Comparison of ENCODE assay signal across 3 cellular contexts in the genomic region with DNA sequence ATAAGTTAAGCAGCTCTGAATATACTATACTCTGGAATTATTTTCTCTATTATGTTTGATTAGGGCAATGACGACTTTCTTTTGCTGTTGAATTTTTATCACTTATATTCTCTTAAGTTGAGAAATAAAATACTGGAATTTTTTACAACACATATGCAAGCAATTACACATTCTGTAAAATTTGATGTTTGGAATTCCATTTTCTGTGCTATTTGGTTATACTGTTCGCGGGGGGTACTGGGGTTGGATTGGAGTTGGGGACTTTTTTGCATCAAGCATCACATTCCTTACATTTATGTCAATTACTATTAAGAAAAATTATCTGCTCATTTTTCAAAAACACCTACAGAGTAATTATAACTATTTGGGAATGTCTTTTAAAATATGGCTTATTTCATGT.
TF ChIP-seq lines count a peak whose summit lies in the region.

No MANE protein-coding gene starts in this region.

TF ChIP-seq in SK-N-SH, 30 proteins besides CTCF, POLR2A, EP300 and RAD21:
- no peak for TF ChIP-seq JUND (IDR thresholded peaks at IDR 0.05)
- no peak for TF ChIP-seq YY1 (IDR thresholded peaks at IDR 0.05; ENCODE audit: low read depth)
- TF ChIP-seq, protein P1, sequence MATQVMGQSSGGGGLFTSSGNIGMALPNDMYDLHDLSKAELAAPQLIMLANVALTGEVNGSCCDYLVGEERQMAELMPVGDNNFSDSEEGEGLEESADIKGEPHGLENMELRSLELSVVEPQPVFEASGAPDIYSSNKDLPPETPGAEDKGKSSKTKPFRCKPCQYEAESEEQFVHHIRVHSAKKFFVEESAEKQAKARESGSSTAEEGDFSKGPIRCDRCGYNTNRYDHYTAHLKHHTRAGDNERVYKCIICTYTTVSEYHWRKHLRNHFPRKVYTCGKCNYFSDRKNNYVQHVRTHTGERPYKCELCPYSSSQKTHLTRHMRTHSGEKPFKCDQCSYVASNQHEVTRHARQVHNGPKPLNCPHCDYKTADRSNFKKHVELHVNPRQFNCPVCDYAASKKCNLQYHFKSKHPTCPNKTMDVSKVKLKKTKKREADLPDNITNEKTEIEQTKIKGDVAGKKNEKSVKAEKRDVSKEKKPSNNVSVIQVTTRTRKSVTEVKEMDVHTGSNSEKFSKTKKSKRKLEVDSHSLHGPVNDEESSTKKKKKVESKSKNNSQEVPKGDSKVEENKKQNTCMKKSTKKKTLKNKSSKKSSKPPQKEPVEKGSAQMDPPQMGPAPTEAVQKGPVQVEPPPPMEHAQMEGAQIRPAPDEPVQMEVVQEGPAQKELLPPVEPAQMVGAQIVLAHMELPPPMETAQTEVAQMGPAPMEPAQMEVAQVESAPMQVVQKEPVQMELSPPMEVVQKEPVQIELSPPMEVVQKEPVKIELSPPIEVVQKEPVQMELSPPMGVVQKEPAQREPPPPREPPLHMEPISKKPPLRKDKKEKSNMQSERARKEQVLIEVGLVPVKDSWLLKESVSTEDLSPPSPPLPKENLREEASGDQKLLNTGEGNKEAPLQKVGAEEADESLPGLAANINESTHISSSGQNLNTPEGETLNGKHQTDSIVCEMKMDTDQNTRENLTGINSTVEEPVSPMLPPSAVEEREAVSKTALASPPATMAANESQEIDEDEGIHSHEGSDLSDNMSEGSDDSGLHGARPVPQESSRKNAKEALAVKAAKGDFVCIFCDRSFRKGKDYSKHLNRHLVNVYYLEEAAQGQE (IDR thresholded peaks at IDR 0.05; ENCODE audit: low read depth, low read length) = no peak
- no peak for TF ChIP-seq MEF2A (IDR thresholded peaks at IDR 0.05; ENCODE audit: borderline replicate concordance, low read depth)
- no peak for TF ChIP-seq TCF12 (IDR thresholded peaks at IDR 0.05)
- no peak for TF ChIP-seq GATA2 (CRISPR knock-in tag; IDR thresholded peaks at IDR 0.05)
- no peak for TF ChIP-seq IRF3 (IDR thresholded peaks at IDR 0.05; ENCODE audit: low read depth, low read length)
- TF ChIP-seq RFX5 (IDR thresholded peaks at IDR 0.05; ENCODE audit: low read length) = no peak
- TF ChIP-seq RXRA (IDR thresholded peaks at IDR 0.05; ENCODE audit: borderline replicate concordance, low read depth) = no peak
- TF ChIP-seq GABPA (IDR thresholded peaks at IDR 0.05; ENCODE audit: low read depth) = no peak
TF ChIP-seq in SK-N-SH: peak in this region for 0.

TF ChIP-seq in SK-N-SH treated with all-trans-retinoic acid at 6 μM for 48 hours, 23 proteins besides CTCF, POLR2A, EP300 and RAD21:
- TF ChIP-seq TCF4 (CRISPR knock-in tag; IDR thresholded peaks at IDR 0.05; ENCODE audit: borderline replicate concordance) (no peak), ZC3H10 (CRISPR knock-in tag; IDR thresholded peaks at IDR 0.05) (no peak), OSR1 (CRISPR knock-in tag; IDR thresholded peaks at IDR 0.05) (no peak), ESRRG (CRISPR knock-in tag; IDR thresholded peaks at IDR 0.05) (no peak)
- TF ChIP-seq, protein P2, sequence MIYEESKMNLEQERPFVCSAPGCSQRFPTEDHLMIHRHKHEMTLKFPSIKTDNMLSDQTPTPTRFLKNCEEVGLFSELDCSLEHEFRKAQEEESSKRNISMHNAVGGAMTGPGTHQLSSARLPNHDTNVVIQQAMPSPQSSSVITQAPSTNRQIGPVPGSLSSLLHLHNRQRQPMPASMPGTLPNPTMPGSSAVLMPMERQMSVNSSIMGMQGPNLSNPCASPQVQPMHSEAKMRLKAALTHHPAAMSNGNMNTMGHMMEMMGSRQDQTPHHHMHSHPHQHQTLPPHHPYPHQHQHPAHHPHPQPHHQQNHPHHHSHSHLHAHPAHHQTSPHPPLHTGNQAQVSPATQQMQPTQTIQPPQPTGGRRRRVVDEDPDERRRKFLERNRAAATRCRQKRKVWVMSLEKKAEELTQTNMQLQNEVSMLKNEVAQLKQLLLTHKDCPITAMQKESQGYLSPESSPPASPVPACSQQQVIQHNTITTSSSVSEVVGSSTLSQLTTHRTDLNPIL (CRISPR knock-in tag; IDR thresholded peaks at IDR 0.05; ENCODE audit: low read depth) = no peak

TF ChIP-seq in H1, 55 proteins besides CTCF, POLR2A, EP300 and RAD21:
- TF ChIP-seq GTF2F1 (IDR thresholded peaks at IDR 0.05; ENCODE audit: borderline replicate concordance, low read depth, low read length) (no peak), KDM5A (IDR thresholded peaks at IDR 0.05; ENCODE audit: low read length) (no peak), EZH2 (IDR thresholded peaks at IDR 0.05; ENCODE audit: low read depth, low read length, severe bottlenecking) (no peak)
TF ChIP-seq in H1: peak in this region for 0.
